ENCODE assay signal across 17 cellular contexts in genomic region chr11:92859290-92859689, GRCh38.
DNase-seq lines count a peak whose midpoint lies in the region; ATAC-seq and TF ChIP-seq lines count a peak whose summit lies in the region.
"Had no signal": no experiment of that assay in that cellular context is flagged by ENCODE, and none has a peak within 500 bp of the region (broad histone marks: within the 10 kb centered on the region; RNA-seq: fewer than 3 reads in every experiment).

No MANE protein-coding gene starts in this region.

- no peaks in the 10 kb centered on the region for H3K36me3 ChIP-seq in PC-9 (ENCODE audit: low read depth)
- H3K36me3 ChIP-seq: BLaER1 treated with 17β-estradiol and CSF1 and Interleukin-3, amounts not matched to agents 10 nM and 100 nM; Peyer's patch had no signal

- TF ChIP-seq CTCF in PC-9 (conservative IDR thresholded peaks at IDR 0.05), result no peak

- no peaks in the 10 kb centered on the region for H3K36me3 Mint-ChIP-seq in effector memory CD8-positive, alpha-beta T cell (ENCODE audit: insufficient read depth)

- H4K20me1 ChIP-seq in PC-9 (ENCODE audit: insufficient read depth), result no peaks in the 10 kb centered on the region
- H4K20me1 ChIP-seq: BLaER1 treated with 17β-estradiol and CSF1 and Interleukin-3, amounts not matched to agents 10 nM and 100 nM had no signal

- H3K27ac ChIP-seq in PC-9, result no peak overlapping the region
- H3K27ac ChIP-seq: BLaER1 treated with 17β-estradiol and CSF1 and Interleukin-3, amounts not matched to agents 10 nM and 100 nM; GM23248; HL-60; Peyer's patch had no signal

- BruUV-seq in PC-9 (replicated peaks; lab: Mats Ljungman, UMichigan), result no TSS peak

- H3K9me3 ChIP-seq in PC-9 (ENCODE audit: insufficient read depth, low read depth), result no peaks in the 10 kb centered on the region
- H3K9me3 ChIP-seq: Peyer's patch had no signal

- POLR2A ChIA-PET in PC-9 (lab: Charles Lee; ENCODE audit: unreplicated experiment), result no interaction called here

- no peaks in the 10 kb centered on the region for H3K79me2 ChIP-seq in PC-9 (ENCODE audit: low read depth)

- DNase-seq in DMS79 treated with DMSO at 0.1 percent for 48 hours (lab: John Stamatoyannopoulos, UW) (peak; percentile 86), NCI-H1105 (lab: John Stamatoyannopoulos, UW) (peak; percentile 62), RPMI8226 (peak; percentile 20), sciatic nerve (ENCODE audit: low spot score) (no peak), PC-9 (no peak)
- no peak for DNase-seq in effector memory CD8-positive, alpha-beta T cell
- DNase-seq: DMS 273 treated with DMSO at 0.1 percent for 48 hours, GM23248, MV-4-11, NCI-H774, Peyer's patch, SIG-M5, T-helper 17 cell had no signal

- H3K27ac Mint-ChIP-seq in effector memory CD8-positive, alpha-beta T cell, result no peak overlapping the region
- H3K27ac Mint-ChIP-seq: T-helper 17 cell had no signal

- H3K4me3 Mint-ChIP-seq in effector memory CD8-positive, alpha-beta T cell, result no peak overlapping the region
- H3K4me3 Mint-ChIP-seq: T-helper 17 cell had no signal

- no peaks in the 10 kb centered on the region for H3K27me3 ChIP-seq in PC-9 (ENCODE audit: insufficient read depth, low read depth)
- H3K27me3 ChIP-seq: BLaER1 treated with 17β-estradiol and CSF1 and Interleukin-3, amounts not matched to agents 10 nM and 100 nM; Peyer's patch had no signal

- no peaks in the 10 kb centered on the region for H3K9me3 Mint-ChIP-seq in effector memory CD8-positive, alpha-beta T cell

- no peaks in the 10 kb centered on the region for H3K4me1 ChIP-seq in PC-9 (replicated peaks; ENCODE audit: insufficient read depth)
- H3K4me1 ChIP-seq: Peyer's patch had no signal

- no peak overlapping the region for H3K4me3 ChIP-seq in PC-9
- H3K4me3 ChIP-seq: BLaER1 treated with 17β-estradiol and CSF1 and Interleukin-3, amounts not matched to agents 10 nM and 100 nM; GM23248; Peyer's patch had no signal

- no peak overlapping the region for H3K4me2 ChIP-seq in PC-9
- H3K4me2 ChIP-seq: BLaER1 treated with 17β-estradiol and CSF1 and Interleukin-3, amounts not matched to agents 10 nM and 100 nM had no signal

- intact Hi-C loops in sciatic nerve (cut with DNase I), result no loop called here
- intact Hi-C loops in PC-9 (cut with micrococcal nuclease; ENCODE audit: unreplicated experiment), result no loop called here

- no peaks in the 10 kb centered on the region for H3K9me2 ChIP-seq in PC-9 (ENCODE audit: insufficient read depth)

- no peaks in the 10 kb centered on the region for H3F3A ChIP-seq in PC-9 (ENCODE audit: insufficient read depth, low read depth)

- ATAC-seq in sciatic nerve (peak; percentile 32), HG03342 (IDR thresholded peaks at IDR 0.05; ENCODE audit: unreplicated experiment) (no peak)
- no peak for ATAC-seq in effector memory CD8-positive, alpha-beta T cell (replicated peaks)
- ATAC-seq: HCT116, T-helper 17 cell had no signal

- no peaks in the 10 kb centered on the region for H3K4me1 Mint-ChIP-seq in effector memory CD8-positive, alpha-beta T cell (ENCODE audit: low read depth in 2 of 2)
- H3K4me1 Mint-ChIP-seq: T-helper 17 cell had no signal

- CTCF ChIA-PET in PC-9 (lab: Charles Lee), result no interaction called here

- H3K27me3 Mint-ChIP-seq in effector memory CD8-positive, alpha-beta T cell, result no peaks in the 10 kb centered on the region

- H2AFZ ChIP-seq in PC-9, result no peak overlapping the region
- H2AFZ ChIP-seq: GM23248 had no signal

Comparison
In these comparisons a context has a peak if more than half of its experiments do, and no peak if none do; other contexts are left out.
1. DNase-seq: peak in DMS79 treated with DMSO at 0.1 percent for 48 hours (single experiment), NCI-H1105 (single experiment) and RPMI8226 (single experiment); none in sciatic nerve (single experiment), effector memory CD8-positive, alpha-beta T cell (0 of 3) and PC-9 (0 of 2).